In the genomic region with DNA sequence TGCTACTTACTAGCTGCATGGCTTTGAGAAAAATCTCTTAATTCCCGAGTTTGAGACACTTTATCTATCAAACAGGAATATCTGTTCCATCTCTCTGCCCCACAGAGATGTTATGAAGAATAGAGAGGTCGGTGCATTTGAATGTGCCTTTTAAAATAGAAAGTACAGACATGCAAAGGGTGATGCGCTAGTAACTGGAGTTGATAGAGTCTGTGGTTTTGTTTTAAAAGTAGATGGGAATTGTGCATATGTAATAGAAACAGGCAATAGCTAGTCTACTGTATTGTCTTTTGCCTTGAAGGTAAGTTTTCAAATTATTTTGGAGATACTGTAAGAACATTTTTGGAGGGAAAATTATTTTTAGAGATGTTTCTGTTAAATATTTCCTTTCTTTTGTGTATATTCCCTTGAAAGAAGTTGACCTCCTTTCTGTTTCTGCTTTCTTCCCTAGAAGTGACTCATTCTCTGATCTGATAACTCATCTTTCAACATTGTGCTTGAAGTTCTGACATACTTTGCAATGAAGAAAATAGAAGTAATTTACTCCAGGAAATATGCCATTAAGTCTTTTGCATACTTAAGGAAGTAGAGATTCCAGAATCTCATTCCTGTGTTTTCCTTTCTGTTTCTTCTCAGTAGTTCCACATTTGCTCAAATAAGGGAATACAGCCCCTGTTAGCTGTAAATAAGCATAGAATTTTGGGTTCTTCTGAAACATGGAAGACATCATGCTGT, we compare ENCODE assay signal across 17 cellular contexts.
DNase-seq lines count a peak whose midpoint lies in the region; ATAC-seq and TF ChIP-seq lines count a peak whose summit lies in the region.
"Had no signal": no experiment of that assay in that cellular context is flagged by ENCODE, and none has a peak within 500 bp of the region (broad histone marks: within the 10 kb centered on the region; RNA-seq: fewer than 3 reads in every experiment).

No MANE protein-coding gene starts in this region.

- no peak for TF ChIP-seq CTCF in fibroblast of the aortic adventitia (IDR thresholded peaks at IDR 0.05; ENCODE audit: insufficient read depth, low read length)

- H3K27me3 ChIP-seq in GM23248 (replicated peaks; ENCODE audit: insufficient read depth), result no peaks in the 10 kb centered on the region
- H3K27me3 ChIP-seq: sigmoid colon, upper lobe of left lung had no signal

- H3K9me3 ChIP-seq in GM23248 (ENCODE audit: low read depth), result no peaks in the 10 kb centered on the region
- H3K9me3 ChIP-seq: Caco-2, sigmoid colon, upper lobe of left lung had no signal

- H3F3A ChIP-seq in GM23248 (ENCODE audit: insufficient read depth), result peaks cover 20% of the 10 kb centered on the region; the same call in 1 of the 2 replicates

- H3K27me3 Mint-ChIP-seq in activated CD8-positive, alpha-beta memory T cell treated with anti-CD3 and anti-CD28 coated beads, Interleukin-2, amount 10 ng/mL, durations not matched to agents 7 days and 5 days, result no peaks in the 10 kb centered on the region
- H3K27me3 Mint-ChIP-seq: activated B cell treated with CpG ODN at 0.5 μM for 24 hours; activated naive CD4-positive, alpha-beta T cell treated with anti-CD3 and anti-CD28 coated beads, Interleukin-2, amount 10 ng/mL, durations not matched to agents 7 days and 5 days had no signal

- peaks cover 9% of the 10 kb centered on the region for H3K4me1 ChIP-seq in GM23248 (ENCODE audit: insufficient read depth)
- H3K4me1 ChIP-seq: Caco-2, sigmoid colon had no signal

- H3K4me1 Mint-ChIP-seq in activated CD8-positive, alpha-beta memory T cell treated with anti-CD3 and anti-CD28 coated beads, Interleukin-2, amount 10 ng/mL, durations not matched to agents 7 days and 5 days, result peaks cover 12% of the 10 kb centered on the region
- H3K4me1 Mint-ChIP-seq: activated B cell treated with CpG ODN at 0.5 μM for 24 hours had no signal

- ATAC-seq in SK-N-SH treated with all-trans-retinoic acid at 6 μM for 48 hours (peak; percentile 80), HG03108 (IDR thresholded peaks at IDR 0.05; ENCODE audit: unreplicated experiment) (no peak), HG02763 (IDR thresholded peaks at IDR 0.05; ENCODE audit: unreplicated experiment) (no peak)
- ATAC-seq in activated CD8-positive, alpha-beta memory T cell treated with anti-CD3 and anti-CD28 coated beads, Interleukin-2, amount 10 ng/mL, durations not matched to agents 7 days and 5 days, result no peak
- ATAC-seq: HepG2 had no signal

- H3K36me3 ChIP-seq in GM23248 (ENCODE audit: low read depth), result 0 out of 2 replicates have a peak, but pooled peaks cover 4% of the 10 kb centered on the region

- no peaks in the 10 kb centered on the region for H3K36me3 Mint-ChIP-seq in activated CD8-positive, alpha-beta memory T cell treated with anti-CD3 and anti-CD28 coated beads, Interleukin-2, amount 10 ng/mL, durations not matched to agents 7 days and 5 days

- peak; percentile 6 for DNase-seq in AG08396 (ENCODE audit: low spot score)
- peak; percentile 38 for DNase-seq in GM23248
- peak; percentile 64 for DNase-seq in fibroblast of the aortic adventitia (ENCODE audit: low read depth)
- DNase-seq in DMS153 (lab: John Stamatoyannopoulos, UW), result no peak
- DNase-seq in activated CD8-positive, alpha-beta memory T cell treated with anti-CD3 and anti-CD28 coated beads, Interleukin-2, amount 10 ng/mL, durations not matched to agents 7 days and 5 days, result no peak
- DNase-seq: activated B cell treated with CpG ODN at 0.5 μM for 24 hours; activated naive CD4-positive, alpha-beta T cell treated with anti-CD3 and anti-CD28 coated beads, Interleukin-2, amount 10 ng/mL, durations not matched to agents 7 days and 5 days; Caco-2; effector CD4-positive, alpha-beta T cell; NCI-H2107; RPMI8226; sigmoid colon; upper lobe of left lung had no signal

- no peak overlapping the region for H2AFZ ChIP-seq in GM23248

- H3K9me3 Mint-ChIP-seq in activated CD8-positive, alpha-beta memory T cell treated with anti-CD3 and anti-CD28 coated beads, Interleukin-2, amount 10 ng/mL, durations not matched to agents 7 days and 5 days (ENCODE audit: low read depth), result no peaks in the 10 kb centered on the region
- H3K9me3 Mint-ChIP-seq: activated B cell treated with CpG ODN at 0.5 μM for 24 hours; activated naive CD4-positive, alpha-beta T cell treated with anti-CD3 and anti-CD28 coated beads, Interleukin-2, amount 10 ng/mL, durations not matched to agents 7 days and 5 days had no signal

- H3K27ac Mint-ChIP-seq in activated CD8-positive, alpha-beta memory T cell treated with anti-CD3 and anti-CD28 coated beads, Interleukin-2, amount 10 ng/mL, durations not matched to agents 7 days and 5 days, result no peak overlapping the region
- H3K27ac Mint-ChIP-seq: activated B cell treated with CpG ODN at 0.5 μM for 24 hours; activated naive CD4-positive, alpha-beta T cell treated with anti-CD3 and anti-CD28 coated beads, Interleukin-2, amount 10 ng/mL, durations not matched to agents 7 days and 5 days had no signal

- H3K27ac ChIP-seq in GM23248, result 0 out of 2 replicates have a peak overlapping the region, but pooled peaks have one; percentile 0
- H3K27ac ChIP-seq: sigmoid colon, upper lobe of left lung had no signal

- in situ Hi-C loops in GM23248 (cut with MboI), result no loop called here

- no peak overlapping the region for H3K9ac ChIP-seq in GM23248

- CTCF ChIA-PET in activated CD8-positive, alpha-beta memory T cell treated with anti-CD3 and anti-CD28 coated beads, Interleukin-2, amount 10 ng/mL, durations not matched to agents 7 days and 5 days (lab: Charles Lee), result interaction anchor here (0.7 to 2.0 kb wide), 2 partner anchors 14 to 64 kb away, joined by 3 to 5 read pairs; no protein-coding TSS in a partner anchor

- no peaks in the 10 kb centered on the region for H3K79me2 ChIP-seq in GM23248 (ENCODE audit: insufficient read depth)

- no peaks in the 10 kb centered on the region for H4K20me1 ChIP-seq in GM23248 (ENCODE audit: insufficient read depth)

- H3K4me3 Mint-ChIP-seq in activated CD8-positive, alpha-beta memory T cell treated with anti-CD3 and anti-CD28 coated beads, Interleukin-2, amount 10 ng/mL, durations not matched to agents 7 days and 5 days, result no peak overlapping the region
- H3K4me3 Mint-ChIP-seq: activated B cell treated with CpG ODN at 0.5 μM for 24 hours; activated naive CD4-positive, alpha-beta T cell treated with anti-CD3 and anti-CD28 coated beads, Interleukin-2, amount 10 ng/mL, durations not matched to agents 7 days and 5 days had no signal

- no peaks in the 10 kb centered on the region for H3K9me2 ChIP-seq in GM23248 (ENCODE audit: insufficient read depth)

- H3K4me2 ChIP-seq in GM23248 (ENCODE audit: unreplicated experiment), result peak overlapping the region; percentile 54

- WGBS in GM23248 (ENCODE audit: low coverage in 1 of 2, low lambda C conversion rate in 2 of 2, missing lambda C conversion rate in 2 of 2), 2 experiments, result 88 to 96% methylated on average over 3 of the region's 3 CpGs

- H3K4me3 ChIP-seq in GM23248 (peak overlapping the region; percentile 17; the same call in 1 of the 2 replicates), fibroblast of the aortic adventitia (ENCODE audit: low read depth, low read length) (no peak overlapping the region)
- H3K4me3 ChIP-seq: sigmoid colon, upper lobe of left lung had no signal

TF ChIP-seq in SK-N-SH treated with all-trans-retinoic acid at 6 μM for 48 hours, 23 proteins besides CTCF, POLR2A, EP300 and RAD21:
- TF ChIP-seq RARB (CRISPR knock-in tag; IDR thresholded peaks at IDR 0.05) (no peak), GLIS3 (CRISPR knock-in tag; IDR thresholded peaks at IDR 0.05) (no peak), TCF4 (CRISPR knock-in tag; IDR thresholded peaks at IDR 0.05; ENCODE audit: borderline replicate concordance) (no peak), ZFP3 (CRISPR knock-in tag; IDR thresholded peaks at IDR 0.05) (no peak), ISL1 (CRISPR knock-in tag; IDR thresholded peaks at IDR 0.05) (no peak), TOX (CRISPR knock-in tag; IDR thresholded peaks at IDR 0.05; ENCODE audit: borderline replicate concordance) (peak; percentile 73; the same call in 1 of the 2 replicates), ESRRG (CRISPR knock-in tag; IDR thresholded peaks at IDR 0.05) (no peak)

Comparison
In these comparisons a context has a peak if more than half of its experiments do, and no peak if none do; other contexts are left out.
1. DNase-seq: peak in AG08396 (single experiment), GM23248 (single experiment) and fibroblast of the aortic adventitia (single experiment); none in DMS153 (single experiment) and activated CD8-positive, alpha-beta memory T cell treated with anti-CD3 and anti-CD28 coated beads, Interleukin-2, amount 10 ng/mL, durations not matched to agents 7 days and 5 days (single experiment).